ENCODE assay signal across 1 cellular context in the genomic region with DNA sequence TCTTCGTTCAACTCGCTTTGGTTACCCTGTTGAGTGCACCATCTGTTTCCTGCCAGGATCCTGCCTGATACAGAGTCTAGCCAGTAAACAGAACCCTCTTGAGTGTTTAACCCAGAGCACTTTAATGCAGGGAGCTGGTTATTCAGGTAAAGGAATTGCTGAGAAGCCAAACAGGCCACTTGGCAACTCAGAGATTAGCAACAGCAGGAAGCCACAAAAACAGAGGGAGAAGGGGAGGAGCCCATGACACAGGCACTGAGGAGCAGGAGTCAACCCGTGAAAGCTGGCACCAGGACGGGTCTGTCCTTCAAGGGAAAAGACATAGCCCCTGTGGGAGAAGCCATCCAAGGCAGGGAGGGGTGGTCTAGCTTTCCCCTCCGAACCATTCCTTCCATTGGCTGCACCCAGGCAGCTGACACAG.
TF ChIP-seq lines count a peak whose summit lies in the region.

No MANE protein-coding gene starts in this region.

TF ChIP-seq in H1, 55 proteins besides CTCF, POLR2A, EP300 and RAD21 (continued from another document):
- TF ChIP-seq, protein P1, sequence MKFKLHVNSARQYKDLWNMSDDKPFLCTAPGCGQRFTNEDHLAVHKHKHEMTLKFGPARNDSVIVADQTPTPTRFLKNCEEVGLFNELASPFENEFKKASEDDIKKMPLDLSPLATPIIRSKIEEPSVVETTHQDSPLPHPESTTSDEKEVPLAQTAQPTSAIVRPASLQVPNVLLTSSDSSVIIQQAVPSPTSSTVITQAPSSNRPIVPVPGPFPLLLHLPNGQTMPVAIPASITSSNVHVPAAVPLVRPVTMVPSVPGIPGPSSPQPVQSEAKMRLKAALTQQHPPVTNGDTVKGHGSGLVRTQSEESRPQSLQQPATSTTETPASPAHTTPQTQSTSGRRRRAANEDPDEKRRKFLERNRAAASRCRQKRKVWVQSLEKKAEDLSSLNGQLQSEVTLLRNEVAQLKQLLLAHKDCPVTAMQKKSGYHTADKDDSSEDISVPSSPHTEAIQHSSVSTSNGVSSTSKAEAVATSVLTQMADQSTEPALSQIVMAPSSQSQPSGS (IDR thresholded peaks at IDR 0.05; ENCODE audit: low read length): no peak
- no peak for TF ChIP-seq GABPA (IDR thresholded peaks at IDR 0.05; ENCODE audit: borderline replicate concordance, insufficient read depth, low read length)
- no peak for TF ChIP-seq CBX8 (IDR thresholded peaks at IDR 0.05; ENCODE audit: borderline replicate concordance, low read depth, low read length)
- no peak for TF ChIP-seq CTBP2 (IDR thresholded peaks at IDR 0.05; ENCODE audit: borderline replicate concordance, insufficient read depth, insufficient read length, low read length)
- no peak for TF ChIP-seq CHD2 (IDR thresholded peaks at IDR 0.05; ENCODE audit: low read length)
- no peak for TF ChIP-seq JUND (IDR thresholded peaks at IDR 0.05; ENCODE audit: low read length)
- no peak for TF ChIP-seq HDAC2 (IDR thresholded peaks at IDR 0.05; ENCODE audit: borderline replicate concordance in 1 of 2, low read depth in 2 of 2, low read length in 2 of 2)
TF ChIP-seq in H1: peak in this region for 0.
